16 cellular contexts compared by ENCODE assay signal in genomic region chr2:152236191-152236925, GRCh38.
A peak's percentile ranks its signal among the peaks of the same experiment; 100 is the strongest.
DNase-seq lines count a peak whose midpoint lies in the region; TF ChIP-seq lines count a peak whose summit lies in the region.
"Had no signal": no experiment of that assay in that cellular context is flagged by ENCODE, and none has a peak within 500 bp of the region (broad histone marks: within the 10 kb centered on the region; RNA-seq: fewer than 3 reads in every experiment).

No MANE protein-coding gene starts in this region.

- in situ Hi-C loops in G401 (cut with HindIII; ENCODE audit: low sequenced_read_pairs): no loop called here

- CTCF ChIA-PET in RWPE1 (lab: Yijun Ruan, JAX): no interaction called here

- H3K27ac ChIP-seq in RWPE1: no peak overlapping the region
- H3K27ac ChIP-seq: BLaER1 treated with 17β-estradiol and CSF1 and Interleukin-3, amounts not matched to agents 10 nM and 100 nM; GM23248; HL-60 had no signal

- POLR2A ChIA-PET in RWPE1 (lab: Yijun Ruan, JAX; ENCODE audit: low non-redundant PET): no interaction called here

- DNase-seq in NCI-H524 (lab: John Stamatoyannopoulos, UW): peak; percentile 23 to 51
- DNase-seq in NCI-H524 treated with DMSO at 0.1 percent for 48 hours (lab: John Stamatoyannopoulos, UW): no peak
- peak; percentile 92 for DNase-seq in G401 (ENCODE audit: low spot score)
- DNase-seq in NCI-H69 (lab: John Stamatoyannopoulos, UW): peak; percentile 65
- peak; percentile 75 for DNase-seq in cerebellum (ENCODE audit: low spot score)
- no peak for DNase-seq in RWPE1 (ENCODE audit: low spot score)
- DNase-seq in iPS-NIHi11 (ENCODE audit: low spot score): no peak
- DNase-seq: 8988T; Calu3; CD8-positive, alpha-beta T cell; GDM1; GM23248; HCEC 1CT; IMR-90 had no signal

- TF ChIP-seq CTCF in RWPE1 (conservative IDR thresholded peaks at IDR 0.05; ENCODE audit: low read depth): no peak

Comparison
In these comparisons a context has a peak if more than half of its experiments do, and no peak if none do; other contexts are left out.
1. DNase-seq: peak in NCI-H524 (2 of 2), G401 (single experiment), NCI-H69 (single experiment) and cerebellum (single experiment); none in NCI-H524 treated with DMSO at 0.1 percent for 48 hours (single experiment), RWPE1 (single experiment) and iPS-NIHi11 (single experiment).